ENCODE assay signal across 8 cellular contexts in the genomic region with DNA sequence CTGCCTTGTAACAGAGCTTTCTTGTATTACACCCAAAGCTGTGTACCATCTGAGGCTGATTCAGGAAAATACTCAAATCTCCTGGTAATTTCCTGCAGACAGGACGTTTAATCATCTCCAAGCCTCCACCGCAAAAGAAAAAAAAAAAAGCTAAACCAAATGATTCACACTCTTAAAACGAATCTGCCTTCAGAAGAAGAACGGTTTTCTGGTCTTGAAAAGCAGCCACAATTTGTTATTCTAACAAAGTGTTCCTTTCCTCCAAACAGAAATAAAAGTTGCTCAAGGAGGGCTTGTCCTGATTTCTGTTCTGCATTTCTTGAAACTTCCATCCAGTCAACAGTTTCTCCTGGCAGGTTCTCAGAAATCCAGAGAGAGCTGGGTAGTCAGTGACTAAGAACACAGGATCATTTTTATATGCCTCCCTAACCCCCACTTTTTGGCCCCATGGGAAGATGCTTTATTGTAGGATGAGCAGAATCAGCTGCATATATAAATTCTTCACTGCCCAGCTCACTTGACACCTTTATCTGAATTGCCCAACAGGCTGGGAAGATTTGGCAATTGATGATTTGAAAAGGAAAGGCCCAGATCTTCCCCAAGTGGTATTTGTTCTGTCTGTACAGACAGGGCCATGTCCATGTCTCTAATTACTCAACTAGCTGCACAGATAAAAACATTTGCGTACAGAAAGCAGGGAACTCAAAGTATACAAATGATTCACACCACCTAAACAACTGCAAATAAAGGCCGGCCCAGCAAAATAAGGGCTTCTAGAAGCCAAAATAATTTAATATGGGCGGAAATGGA. TPM values are rescaled to one million over a fixed set of nuclear protein-coding genes. Genes with fewer than 3 reads are reported as not detected.
DNase-seq lines count a peak whose midpoint lies in the region; ATAC-seq, FAIRE-seq and TF ChIP-seq lines count a peak whose summit lies in the region.

No MANE protein-coding gene starts in this region.

- peaks cover 0 to 4% (median 2%) of the 10 kb centered on the region in 3 donors for H3K27me3 Mint-ChIP-seq in immature natural killer cell (ENCODE audit: low read depth in 3 of 3)

- H3K4me1 Mint-ChIP-seq in immature natural killer cell = no peaks in the 10 kb centered on the region

- H3K4me2 ChIP-seq in keratinocyte (ENCODE audit: control insufficient read depth, extremely low read depth, insufficient read depth, low read depth, low read length) (peak overlapping the region; percentile 90), MM.1S (ENCODE audit: low read depth, low read length) (no peak overlapping the region)

- DNase-seq in HFF-Myc (ENCODE audit: extremely low read depth, low read depth) (peak; percentile 71), brain microvascular endothelial cell (peak; percentile 81), keratinocyte (ENCODE audit: low read depth, low spot score) (no peak), smooth muscle cell of the brain vasculature (ENCODE audit: low read depth, low spot score) (peak; percentile 37), immature natural killer cell (no peak), MM.1S (no peak)
- DNase-seq in effector memory CD4-positive, alpha-beta T cell = no peak

- TF ChIP-seq CTCF in HFF-Myc (IDR thresholded peaks at IDR 0.05; ENCODE audit: low read depth, low read length, missing control alignments) (no peak), brain microvascular endothelial cell (IDR thresholded peaks at IDR 0.05; ENCODE audit: low read depth, low read length, missing control alignments) (no peak), keratinocyte (optimal IDR thresholded peaks at IDR 0.05 in 1 of 3, IDR thresholded peaks at IDR 0.05 in 1 of 3, conservative IDR thresholded peaks at IDR 0.05 in 1 of 3; ENCODE audit: extremely low read depth in 1 of 3, insufficient read depth in 2 of 3, low read length in 3 of 3) (no peak), MM.1S (IDR thresholded peaks at IDR 0.05; ENCODE audit: low read length) (no peak)

- H3F3A ChIP-seq in MM.1S (ENCODE audit: insufficient read depth, low read length) = no peaks in the 10 kb centered on the region

- H3K36me3 Mint-ChIP-seq in immature natural killer cell = peaks cover 0 to 6% (median 0%) of the 10 kb centered on the region in 3 donors

- H3K4me3 Mint-ChIP-seq in immature natural killer cell = no peak overlapping the region

- dilution Hi-C loops in keratinocyte (cut with MboI; ENCODE audit: extremely low pct_ligation_motif_present, low sequenced_read_pairs) = no loop called here

- no peak overlapping the region for H3K27ac Mint-ChIP-seq in immature natural killer cell

- no peaks in the 10 kb centered on the region for H4K20me1 ChIP-seq in keratinocyte (ENCODE audit: control insufficient read depth, extremely low read depth, insufficient read depth, low read length)
- H4K20me1 ChIP-seq in MM.1S (ENCODE audit: insufficient read depth, low read length) = no peaks in the 10 kb centered on the region

- H3K36me3 ChIP-seq in brain microvascular endothelial cell (replicated peaks) = no peaks in the 10 kb centered on the region
- H3K36me3 ChIP-seq in keratinocyte (ENCODE audit: control insufficient read depth in 2 of 2, extremely low read depth in 1 of 2, insufficient read depth in 2 of 2, low read length in 2 of 2) = no peaks in the 10 kb centered on the region
- H3K36me3 ChIP-seq in effector memory CD4-positive, alpha-beta T cell (ENCODE audit: control insufficient read depth, insufficient read depth, low read length) = no peaks in the 10 kb centered on the region
- H3K36me3 ChIP-seq in MM.1S (replicated peaks; ENCODE audit: insufficient read depth, low read length) = no peaks in the 10 kb centered on the region

- H3K4me3 ChIP-seq in HFF-Myc (replicated peaks; ENCODE audit: low read depth, low read length) = peak overlapping the region; percentile 60
- H3K4me3 ChIP-seq in brain microvascular endothelial cell (ENCODE audit: low read depth, low read length) = peak overlapping the region; percentile 83
- peak overlapping the region; percentile 68 to 82 (median 72) for H3K4me3 ChIP-seq in keratinocyte (ENCODE audit: control insufficient read depth in 2 of 3, extremely low read depth in 1 of 3, insufficient read depth in 2 of 3, low read depth in 1 of 3, low read length in 3 of 3)
- no peak overlapping the region for H3K4me3 ChIP-seq in effector memory CD4-positive, alpha-beta T cell (ENCODE audit: insufficient read depth, low read depth, low read length, poor library complexity, severe bottlenecking)
- H3K4me3 ChIP-seq in MM.1S (ENCODE audit: low read length) = no peak overlapping the region

- H3K9me3 ChIP-seq in keratinocyte (ENCODE audit: control insufficient read depth, low read depth, low read length) (no peaks in the 10 kb centered on the region), MM.1S (replicated peaks; ENCODE audit: insufficient read depth, low read length) (no peaks in the 10 kb centered on the region)
- H3K9me3 ChIP-seq in effector memory CD4-positive, alpha-beta T cell (ENCODE audit: control insufficient read depth, low read length) = no peaks in the 10 kb centered on the region

- H3K4me1 ChIP-seq in keratinocyte (ENCODE audit: control insufficient read depth, extremely low read depth, insufficient read depth, low read length) (peaks cover 24% of the 10 kb centered on the region), MM.1S (ENCODE audit: low read length) (no peaks in the 10 kb centered on the region)
- no peaks in the 10 kb centered on the region for H3K4me1 ChIP-seq in effector memory CD4-positive, alpha-beta T cell (ENCODE audit: control insufficient read depth, insufficient read depth, low read length, poor library complexity, severe bottlenecking)

- H3K27ac ChIP-seq in brain microvascular endothelial cell (peak overlapping the region; percentile 77), keratinocyte (ENCODE audit: control insufficient read depth, insufficient read depth, low read length) (peak overlapping the region; percentile 50), MM.1S (ENCODE audit: low read length) (no peak overlapping the region)
- H3K27ac ChIP-seq in effector memory CD4-positive, alpha-beta T cell (ENCODE audit: insufficient read depth, low read length, poor library complexity, severe bottlenecking) = no peak overlapping the region

- no peak for ATAC-seq in HG02763 (IDR thresholded peaks at IDR 0.05; ENCODE audit: unreplicated experiment)

- peaks cover 0 to 6% (median 2%) of the 10 kb centered on the region in 6 donors for H3K9me3 Mint-ChIP-seq in immature natural killer cell

- H3K27me3 ChIP-seq in brain microvascular endothelial cell (replicated peaks) = no peaks in the 10 kb centered on the region
- H3K27me3 ChIP-seq in keratinocyte (ENCODE audit: control insufficient read depth, extremely low read depth, insufficient read depth, low read length) = no peaks in the 10 kb centered on the region
- H3K27me3 ChIP-seq in effector memory CD4-positive, alpha-beta T cell (replicated peaks; ENCODE audit: control insufficient read depth, insufficient read depth, low read length, poor library complexity, severe bottlenecking) = no peaks in the 10 kb centered on the region
- H3K27me3 ChIP-seq in MM.1S (replicated peaks; ENCODE audit: insufficient read depth, low read length) = no peaks in the 10 kb centered on the region

- no peaks in the 10 kb centered on the region for H3K9me1 ChIP-seq in keratinocyte (ENCODE audit: control insufficient read depth, extremely low read depth, insufficient read depth, low read length)

- H2AFZ ChIP-seq in keratinocyte (ENCODE audit: control insufficient read depth, low read length) (no peak overlapping the region), MM.1S (ENCODE audit: low read length) (no peak overlapping the region)

- H3K9me2 ChIP-seq in MM.1S (replicated peaks; ENCODE audit: insufficient read depth, low read length) = no peaks in the 10 kb centered on the region

- in situ Hi-C loops in brain microvascular endothelial cell (cut with HindIII; ENCODE audit: low pct_ligation_motif_present, low sequenced_read_pairs) = no loop called here

- peak; percentile 96 for FAIRE-seq in keratinocyte (lab: Jason Lieb, UNC)

- H3K79me2 ChIP-seq in keratinocyte (ENCODE audit: control insufficient read depth, insufficient read depth, low read length) (peaks cover 43% of the 10 kb centered on the region), MM.1S (ENCODE audit: low read length) (no peaks in the 10 kb centered on the region)

- H3K9ac ChIP-seq in keratinocyte (ENCODE audit: control insufficient read depth, extremely low read depth, insufficient read depth, low read length) (peak overlapping the region; percentile 78), MM.1S (ENCODE audit: low read length) (no peak overlapping the region)

RNA-seq across cellular contexts. Expression of gene PRICKLE2, which starts 41.0 kb away (rescaled TPM):
- polyA plus RNA-seq in keratinocyte (7.0 to 8.6 TPM (median 7.8 TPM) in 3 replicates), immature natural killer cell (under 1 TPM; 0.19 to 0.64 (median 0.43) TPM)
- 2.0 TPM for polyA plus RNA-seq in keratinocyte (2011; ENCODE audit: low read depth)
- polyA plus RNA-seq in keratinocyte (2011; cell fraction: cytosol; rRNA removed) = 3.8 and 5.4 TPM in 2 replicates
- 22.1 TPM in 2 replicates for polyA plus RNA-seq in keratinocyte (2011; cell fraction: nucleus; rRNA removed)
- 3.3 and 6.6 TPM in 2 replicates for polyA plus RNA-seq in keratinocyte (2012; ENCODE audit: low replicate concordance)
- polyA minus RNA-seq in keratinocyte = 28.6 to 39.7 TPM (median 30.5 TPM) in 3 replicates
- polyA minus RNA-seq in keratinocyte (2011; cell fraction: cytosol; rRNA and poly(A)+ RNA removed) = 16.1 TPM
- 35.8 and 69.4 TPM in 2 replicates for polyA minus RNA-seq in keratinocyte (2011; cell fraction: nucleus; rRNA and poly(A)+ RNA removed)

Comparison
In these comparisons a context has a peak if more than half of its experiments do, and no peak if none do; other contexts are left out.
1. DNase-seq: peak in HFF-Myc (single experiment), brain microvascular endothelial cell (single experiment) and smooth muscle cell of the brain vasculature (single experiment); none in keratinocyte (single experiment), immature natural killer cell (0 of 3), effector memory CD4-positive, alpha-beta T cell (0 of 3) and MM.1S (single experiment).
2. H3K4me3 ChIP-seq: peak in HFF-Myc (single experiment), brain microvascular endothelial cell (single experiment) and keratinocyte (3 of 3); none in effector memory CD4-positive, alpha-beta T cell (single experiment) and MM.1S (single experiment).
3. H3K27ac ChIP-seq: peak in brain microvascular endothelial cell (single experiment) and keratinocyte (single experiment); none in effector memory CD4-positive, alpha-beta T cell (single experiment) and MM.1S (single experiment).